ENCODE assay signal across 22 cellular contexts in genomic region chr2:10022886-10023662, GRCh38. TPM values are rescaled to one million over a fixed set of nuclear protein-coding genes. Genes with fewer than 3 reads are reported as not detected.
A peak's percentile ranks its signal among the peaks of the same experiment; 100 is the strongest.
DNase-seq lines count a peak whose midpoint lies in the region; TF ChIP-seq lines count a peak whose summit lies in the region.
"Had no signal": no experiment of that assay in that cellular context is flagged by ENCODE, and none has a peak within 500 bp of the region (broad histone marks: within the 10 kb centered on the region; RNA-seq: fewer than 3 reads in every experiment).

No MANE protein-coding gene starts in this region.

- POLR2A ChIA-PET in AG04449 (lab: Yijun Ruan, JAX) (no interaction called here), Caco-2 (lab: Charles Lee) (no interaction called here)

- H3K27ac ChIP-seq in osteoblast (ENCODE audit: low read depth, low read length) (no peak overlapping the region), endodermal cell (ENCODE audit: low read depth, low read length) (no peak overlapping the region)
- H3K27ac ChIP-seq: dorsolateral prefrontal cortex, esophagus muscularis mucosa, thyroid gland had no signal

- H3K4me1 ChIP-seq in osteoblast (ENCODE audit: insufficient read depth, low read length): no peaks in the 10 kb centered on the region
- H3K4me1 ChIP-seq in Caco-2: no peaks in the 10 kb centered on the region
- no peaks in the 10 kb centered on the region for H3K4me1 ChIP-seq in endodermal cell (ENCODE audit: control insufficient read depth, insufficient read depth, low read length)
- H3K4me1 ChIP-seq: thyroid gland had no signal

- H3K27ac Mint-ChIP-seq in Caco-2 (ENCODE audit: unreplicated experiment) (no peak overlapping the region), endodermal cell (no peak overlapping the region)
- H3K27ac Mint-ChIP-seq: activated naive CD4-positive, alpha-beta T cell treated with anti-CD3 and anti-CD28 coated beads, Interleukin-2, amount 50 U/mL, for 72 hours; progenitor cell of endocrine pancreas; T-helper 17 cell; WTC11 had no signal

- H3K4me1 Mint-ChIP-seq in Caco-2 (ENCODE audit: low read depth, unreplicated experiment) (no peaks in the 10 kb centered on the region), endodermal cell (peaks cover 3% of the 10 kb centered on the region)
- H3K4me1 Mint-ChIP-seq: WTC11 had no signal

- no peak overlapping the region for H3K9ac ChIP-seq in endodermal cell (ENCODE audit: extremely low read depth, low read length, poor library complexity, severe bottlenecking)

- no peaks in the 10 kb centered on the region for H3K27me3 Mint-ChIP-seq in Caco-2 (ENCODE audit: insufficient read depth, unreplicated experiment)
- no peaks in the 10 kb centered on the region for H3K27me3 Mint-ChIP-seq in endodermal cell (ENCODE audit: insufficient read depth)

- H3K4me2 ChIP-seq in osteoblast (ENCODE audit: insufficient read depth, low read length): no peak overlapping the region

- H3K36me3 Mint-ChIP-seq in Caco-2 (ENCODE audit: insufficient read depth, unreplicated experiment) (no peaks in the 10 kb centered on the region), endodermal cell (ENCODE audit: low read depth) (no peaks in the 10 kb centered on the region)
- H3K36me3 Mint-ChIP-seq: activated naive CD4-positive, alpha-beta T cell treated with anti-CD3 and anti-CD28 coated beads, Interleukin-2, amount 50 U/mL, for 72 hours; brain; naive thymus-derived CD8-positive, alpha-beta T cell; WTC11 had no signal

- TF ChIP-seq CTCF in AG04449 (IDR thresholded peaks at IDR 0.05; ENCODE audit: insufficient read depth, low read length, missing control alignments) (peak; percentile 6), choroid plexus epithelial cell (conservative IDR thresholded peaks at IDR 0.05; ENCODE audit: low read depth, low read length) (peak; percentile 27), osteoblast (IDR thresholded peaks at IDR 0.05; ENCODE audit: extremely low read depth, low read depth, low read length) (peak; percentile 26), Caco-2 (IDR thresholded peaks at IDR 0.05; ENCODE audit: insufficient read depth in 1 of 2, low read depth in 1 of 2, low read length in 1 of 2, severe bottlenecking in 1 of 2, unreplicated experiment in 1 of 2) (no peak), endodermal cell (conservative IDR thresholded peaks at IDR 0.05) (no peak)

- no peaks in the 10 kb centered on the region for H3K27me3 ChIP-seq in H7 (ENCODE audit: control insufficient read depth, insufficient read depth, low read length)
- H3K27me3 ChIP-seq in osteoblast (ENCODE audit: insufficient read depth, low read length): no peaks in the 10 kb centered on the region
- H3K27me3 ChIP-seq in Caco-2 (replicated peaks; ENCODE audit: control insufficient read depth, insufficient read depth, low read length): no peaks in the 10 kb centered on the region
- no peaks in the 10 kb centered on the region for H3K27me3 ChIP-seq in endodermal cell (ENCODE audit: control insufficient read depth, insufficient read depth, low read length, poor library complexity, severe bottlenecking)
- H3K27me3 ChIP-seq: dorsolateral prefrontal cortex, esophagus muscularis mucosa, thyroid gland had no signal

- H4K20me1 ChIP-seq in osteoblast (ENCODE audit: insufficient read depth, low read length): no peaks in the 10 kb centered on the region

- intact Hi-C loops in Caco-2 (cut with micrococcal nuclease; ENCODE audit: unreplicated experiment): no loop called here

- H3K36me3 ChIP-seq in H7 (replicated peaks; ENCODE audit: control insufficient read depth, insufficient read depth, low read length) (no peaks in the 10 kb centered on the region), osteoblast (ENCODE audit: insufficient read depth, low read length) (no peaks in the 10 kb centered on the region), Caco-2 (ENCODE audit: control insufficient read depth, insufficient read depth, low read length) (no peaks in the 10 kb centered on the region), endodermal cell (ENCODE audit: control insufficient read depth, insufficient read depth, low read length) (no peaks in the 10 kb centered on the region)
- H3K36me3 ChIP-seq: esophagus muscularis mucosa, thyroid gland had no signal

- H3K9me3 Mint-ChIP-seq in Caco-2 (ENCODE audit: unreplicated experiment) (no peaks in the 10 kb centered on the region), endodermal cell (no peaks in the 10 kb centered on the region)
- H3K9me3 Mint-ChIP-seq: activated naive CD4-positive, alpha-beta T cell treated with anti-CD3 and anti-CD28 coated beads, Interleukin-2, amount 50 U/mL, for 72 hours; naive thymus-derived CD8-positive, alpha-beta T cell; WTC11 had no signal

- H3K9me3 ChIP-seq in osteoblast (ENCODE audit: low read depth, low read length): no peaks in the 10 kb centered on the region
- no peaks in the 10 kb centered on the region for H3K9me3 ChIP-seq in Caco-2
- no peaks in the 10 kb centered on the region for H3K9me3 ChIP-seq in endodermal cell (ENCODE audit: control insufficient read depth, low read length)
- H3K9me3 ChIP-seq: esophagus muscularis mucosa, thyroid gland had no signal

- H3K4me3 ChIP-seq in AG04449 (ENCODE audit: low read depth, low read length): no peak overlapping the region
- no peak overlapping the region for H3K4me3 ChIP-seq in H7 (ENCODE audit: insufficient read depth, low read depth, low read length)
- no peak overlapping the region for H3K4me3 ChIP-seq in choroid plexus epithelial cell (ENCODE audit: low read depth, low read length)
- no peak overlapping the region for H3K4me3 ChIP-seq in osteoblast (ENCODE audit: insufficient read depth, low read length)
- H3K4me3 ChIP-seq in Caco-2 (ENCODE audit: low read depth, low read length): no peak overlapping the region
- no peak overlapping the region for H3K4me3 ChIP-seq in endodermal cell (ENCODE audit: low read length)
- H3K4me3 ChIP-seq: dorsolateral prefrontal cortex, esophagus muscularis mucosa, thyroid gland had no signal

- H3K79me2 ChIP-seq in osteoblast (ENCODE audit: insufficient read depth, low read length): no peaks in the 10 kb centered on the region

- no peak overlapping the region for H3K4me3 Mint-ChIP-seq in Caco-2 (ENCODE audit: unreplicated experiment)
- H3K4me3 Mint-ChIP-seq in endodermal cell: no peak overlapping the region
- H3K4me3 Mint-ChIP-seq: brain; naive thymus-derived CD8-positive, alpha-beta T cell; T-helper 17 cell; WTC11 had no signal

- 90 to 95% methylated on average over 6 to 12 of the region's 12 CpGs for WGBS in endodermal cell (ENCODE audit: insufficient coverage in 1 of 2, insufficient read length in 1 of 2), 2 experiments

- DNase-seq in AG04449 (ENCODE audit: low read depth, low spot score) (no peak), H7 (peak; percentile 40), choroid plexus epithelial cell (ENCODE audit: low read depth) (no peak), osteoblast (ENCODE audit: insufficient read length, low spot score, missing footprints) (peak; percentile 66), NCI-H2171 (lab: John Stamatoyannopoulos, UW) (no peak), Caco-2 (no peak), DMS53 (lab: John Stamatoyannopoulos, UW) (no peak), endodermal cell (no peak)
- DNase-seq: activated CD8-positive, alpha-beta memory T cell treated with anti-CD3 and anti-CD28 coated beads for 24 hours; dorsolateral prefrontal cortex; NCI-H1105 treated with DMSO at 0.1 percent for 48 hours; NCI-H69; SIG-M5; T-helper 17 cell; thyroid gland had no signal

- CTCF ChIA-PET in AG04449 (lab: Yijun Ruan, JAX) (interaction anchor here (1.0 to 2.2 kb wide), 2 partner anchors 12 to 208 kb away, joined by 3 to 9 read pairs; no protein-coding TSS in a partner anchor), Caco-2 (lab: Charles Lee) (interaction anchor here (1.3 to 1.6 kb wide), 2 partner anchors 39 to 224 kb away, joined by 3 read pairs; no protein-coding TSS in a partner anchor)

- BruUV-seq in Caco-2 (replicated peaks; lab: Mats Ljungman, UMichigan): no TSS peak

- H2AFZ ChIP-seq in osteoblast (ENCODE audit: low read length): no peak overlapping the region

RNA-seq across cellular contexts. Expression of gene KLF11, which starts 20.3 kb away (rescaled TPM):
- total RNA-seq in H7 (2014; rRNA removed; shearing (Covaris generic)): 11.8 and 12.6 TPM in 2 replicates
- 6.8 and 8.3 TPM in 2 replicates for total RNA-seq in osteoblast
- 21.0 and 22.9 TPM in 2 replicates for total RNA-seq in Caco-2 (2022)
- 10 to 100 TPM in 1 of 2 donors, 1 to 10 TPM in 1; 9.3 to 13.1 TPM for total RNA-seq in endodermal cell
- 11.6 TPM for polyA plus RNA-seq in endodermal cell (2013, experiment 1 of 2)
- 11.6 TPM for polyA plus RNA-seq in endodermal cell (2013, experiment 2 of 2)

RNA-seq across cellular contexts. Expression of gene CYS1, which starts 57.1 kb away (rescaled TPM):
- 0.24 and 0.63 TPM in 2 replicates for total RNA-seq in H7 (2014; rRNA removed; shearing (Covaris generic))
- total RNA-seq in osteoblast: 0.36 and 1.5 TPM in 2 replicates
- 0.91 and 1.4 TPM in 2 replicates for total RNA-seq in Caco-2 (2022)
- under 1 TPM; 0.29 to 0.44 TPM for total RNA-seq in endodermal cell
- 0.14 TPM for polyA plus RNA-seq in endodermal cell (2013, experiment 1 of 2)
- 0.50 TPM for polyA plus RNA-seq in endodermal cell (2013, experiment 2 of 2)
- total RNA-seq: activated naive CD4-positive, alpha-beta T cell treated with anti-CD3 and anti-CD28 coated beads, Interleukin-2, amount 50 U/mL, for 72 hours; lung microvascular endothelial cell; naive thymus-derived CD8-positive, alpha-beta T cell; T-helper 17 cell had no signal
- polyA plus RNA-seq: naive thymus-derived CD8-positive, alpha-beta T cell had no signal

Comparison
In these comparisons a context has a peak if more than half of its experiments do, and no peak if none do; other contexts are left out.
1. DNase-seq: peak in H7 (single experiment) and osteoblast (single experiment); none in AG04449 (single experiment), choroid plexus epithelial cell (single experiment), NCI-H2171 (single experiment), Caco-2 (0 of 2), DMS53 (single experiment) and endodermal cell (single experiment).
2. CTCF ChIP-seq: peak in AG04449 (single experiment), choroid plexus epithelial cell (single experiment) and osteoblast (single experiment); none in Caco-2 (0 of 2) and endodermal cell (single experiment).